Comparison of ENCODE assay signal across 9 cellular contexts in genomic region chr5:141623197-141623596, GRCh38. TPM values are rescaled to one million over a fixed set of nuclear protein-coding genes. Genes with fewer than 3 reads are reported as not detected.
A peak's percentile ranks its signal among the peaks of the same experiment; 100 is the strongest.
DNase-seq lines count a peak whose midpoint lies in the region; ATAC-seq and TF ChIP-seq lines count a peak whose summit lies in the region.
"Had no signal": no experiment of that assay in that cellular context is flagged by ENCODE, and none has a peak within 500 bp of the region (broad histone marks: within the 10 kb centered on the region; RNA-seq: fewer than 3 reads in every experiment).

No MANE protein-coding gene starts in this region.

- CTCF ChIA-PET in CD4-positive, alpha-beta T cell (lab: Charles Lee), result interaction anchor here (2.2 kb wide), 1 partner anchor 31 kb away, joined by 13 read pairs; no protein-coding TSS in a partner anchor
- CTCF ChIA-PET in Calu3 (lab: Charles Lee), result no interaction called here

- no peak for TF ChIP-seq CTCF in CD4-positive, alpha-beta T cell (IDR thresholded peaks at IDR 0.05)
- TF ChIP-seq CTCF in VCaP (conservative IDR thresholded peaks at IDR 0.05) (no peak), Calu3 (IDR thresholded peaks at IDR 0.05; ENCODE audit: unreplicated experiment) (no peak)

- peaks cover 29% of the 10 kb centered on the region for H3K4me1 Mint-ChIP-seq in CD4-positive, alpha-beta T cell (ENCODE audit: low read depth)
- H3K4me1 Mint-ChIP-seq in Calu3 (ENCODE audit: low read depth, unreplicated experiment), result no peaks in the 10 kb centered on the region

- H3K9me3 Mint-ChIP-seq in CD4-positive, alpha-beta T cell, result no peaks in the 10 kb centered on the region
- H3K9me3 Mint-ChIP-seq in Calu3 (ENCODE audit: low read depth, unreplicated experiment), result no peaks in the 10 kb centered on the region

- POLR2A ChIA-PET in CD4-positive, alpha-beta T cell (lab: Charles Lee), result interaction anchor here (0.8 to 1.5 kb wide), 2 partner anchors 13 to 31 kb away, joined by 5 to 6 read pairs; no protein-coding TSS in a partner anchor

- H3K36me3 Mint-ChIP-seq in CD4-positive, alpha-beta T cell (ENCODE audit: low read depth), result peaks cover 84% of the 10 kb centered on the region
- peaks cover 53% of the 10 kb centered on the region for H3K36me3 Mint-ChIP-seq in Calu3 (ENCODE audit: insufficient read depth, unreplicated experiment)

- BruUV-seq in Calu3 (replicated peaks; lab: Mats Ljungman, UMichigan), result no TSS peak

- DNase-seq in CD4-positive, alpha-beta T cell, result no peak
- DNase-seq in NCI-H1092 treated with DMSO at 0.1 percent for 48 hours (lab: John Stamatoyannopoulos, UW) (no peak), middle frontal gyrus (ENCODE audit: extremely low spot score, low spot score) (no peak), Calu3 (no peak), NCI-H1105 (lab: John Stamatoyannopoulos, UW) (no peak)

- ATAC-seq in CD4-positive, alpha-beta T cell (ENCODE audit: poor library complexity), result no peak
- ATAC-seq in GM19395 (IDR thresholded peaks at IDR 0.05; ENCODE audit: unreplicated experiment), result peak; percentile 63
- ATAC-seq in HG03175 (IDR thresholded peaks at IDR 0.05; ENCODE audit: unreplicated experiment), result peak; percentile 38

- peak overlapping the region; percentile 52 for H3K27ac Mint-ChIP-seq in CD4-positive, alpha-beta T cell
- no peak overlapping the region for H3K27ac Mint-ChIP-seq in Calu3 (ENCODE audit: unreplicated experiment)

- H3K27me3 Mint-ChIP-seq in CD4-positive, alpha-beta T cell, result no peaks in the 10 kb centered on the region
- H3K27me3 Mint-ChIP-seq in Calu3 (ENCODE audit: unreplicated experiment), result no peaks in the 10 kb centered on the region

- no peak overlapping the region for H3K4me3 Mint-ChIP-seq in CD4-positive, alpha-beta T cell
- no peak overlapping the region for H3K4me3 Mint-ChIP-seq in Calu3 (ENCODE audit: low read depth, unreplicated experiment)

- no peak overlapping the region for H3K27ac ChIP-seq in CD4-positive, alpha-beta T cell (ENCODE audit: low read depth, low read length)
- H3K27ac ChIP-seq in VCaP, result peak overlapping the region; percentile 18; the same call in 1 of the 2 replicates
- H3K27ac ChIP-seq: thoracic aorta had no signal

- no peaks in the 10 kb centered on the region for H3K27me3 ChIP-seq in CD4-positive, alpha-beta T cell (ENCODE audit: control insufficient read depth, insufficient read depth, low read length)

- H3K9me3 ChIP-seq in CD4-positive, alpha-beta T cell (ENCODE audit: control insufficient read depth, low read length), result no peaks in the 10 kb centered on the region
- H3K9me3 ChIP-seq: thoracic aorta had no signal

- intact Hi-C loops in CD4-positive, alpha-beta T cell (cut with DNase I, micrococcal nuclease), result no loop called here
- intact Hi-C loops in Calu3 (cut with micrococcal nuclease; ENCODE audit: unreplicated experiment), result no loop called here

RNA-seq across cellular contexts. Expression of gene DIAPH1, which starts 4.4 kb away (rescaled TPM):
- 100 to 1,000 TPM; 159 to 161 TPM for total RNA-seq in CD4-positive, alpha-beta T cell
- 176 and 219 TPM in 2 replicates for total RNA-seq in Calu3 (2022)

RNA-seq across cellular contexts. Expression of gene HDAC3, which starts 13.5 kb away (rescaled TPM):
- total RNA-seq in CD4-positive, alpha-beta T cell, result 10 to 100 TPM; 51.1 to 52.7 TPM
- total RNA-seq in Calu3 (2022), result 96.3 and 102 TPM in 2 replicates

RNA-seq across cellular contexts. Expression of gene RELL2, which starts 13.6 kb away (rescaled TPM):
- total RNA-seq in CD4-positive, alpha-beta T cell, result 10 to 100 TPM; 10.9 to 11.4 TPM
- 12.5 and 12.6 TPM in 2 replicates for total RNA-seq in Calu3 (2022)

RNA-seq across cellular contexts. Expression of gene FCHSD1, which starts 28.0 kb away (rescaled TPM):
- total RNA-seq in CD4-positive, alpha-beta T cell, result 10 to 100 TPM; 79.8 to 86.8 TPM
- total RNA-seq in Calu3 (2022), result 41.4 and 41.8 TPM in 2 replicates

RNA-seq across cellular contexts. Expression of gene ARAP3, which starts 58.8 kb away (rescaled TPM):
- under 1 TPM; 0.30 to 0.31 TPM for total RNA-seq in CD4-positive, alpha-beta T cell
- 17.5 and 22.8 TPM in 2 replicates for total RNA-seq in Calu3 (2022)
